Comparison of ENCODE assay signal across 8 cellular contexts in genomic region chr10:61899997-61900828, GRCh38. TPM values are rescaled to one million over a fixed set of nuclear protein-coding genes. Genes with fewer than 3 reads are reported as not detected.
DNase-seq lines count a peak whose midpoint lies in the region; ATAC-seq and TF ChIP-seq lines count a peak whose summit lies in the region.

No MANE protein-coding gene starts in this region.

- peak in 1 of 3 donors; percentile 58 for TF ChIP-seq POLR2A in spleen (IDR thresholded peaks at IDR 0.05)

- H3K9me3 ChIP-seq in T-helper 17 cell (ENCODE audit: control insufficient read depth, low read length, poor library complexity, severe bottlenecking), result no peaks in the 10 kb centered on the region
- no peaks in the 10 kb centered on the region for H3K9me3 ChIP-seq in spleen

- H3K4me1 Mint-ChIP-seq in T-helper 17 cell, result peaks cover 38% of the 10 kb centered on the region

- no peaks in the 10 kb centered on the region for H3K36me3 ChIP-seq in spleen

- H3K27ac ChIP-seq in 22Rv1, result peak overlapping the region; percentile 96
- H3K27ac ChIP-seq in caudate nucleus (ENCODE audit: low read depth, low read length), result peak overlapping the region; percentile 72
- peak overlapping the region; percentile 97 to 99 (median 98) for H3K27ac ChIP-seq in spleen

- H3K27me3 Mint-ChIP-seq in T-helper 17 cell, result no peaks in the 10 kb centered on the region

- WGBS in spleen, 5 donors, result 0 to 1% (median 1%) methylated on average over 25 of the region's 25 CpGs

- H3K4me3 Mint-ChIP-seq in T-helper 17 cell, result peak overlapping the region; percentile 93

- intact Hi-C loops in spleen (cut with DNase I; ENCODE audit: low total_unique reads), result loop anchor here (10.0 kb wide), 1 partner anchor 345 kb away; no protein-coding TSS in a partner anchor

- H3K4me3 ChIP-seq in spleen, result peak overlapping the region; percentile 54 to 87 (median 74)

- H3K27me3 ChIP-seq in spleen (replicated peaks in 1 of 7), result no peaks in the 10 kb centered on the region

- DNase-seq in NCI-H1694 (lab: John Stamatoyannopoulos, UW), result peak; percentile 56
- peak; percentile 26 to 42 (median 36) for DNase-seq in T-helper 17 cell
- DNase-seq in caudate nucleus (lab: John Stamatoyannopoulos, UW), result peak in 44 of 61 donors; percentile 3 to 71 (median 27)
- peak; percentile 75 for DNase-seq in islet precursor cell
- peak; percentile 92 for DNase-seq in spleen

- peak overlapping the region; percentile 93 for H3K27ac Mint-ChIP-seq in T-helper 17 cell

- TF ChIP-seq CTCF in 22Rv1 (IDR thresholded peaks at IDR 0.05), result no peak
- peak in 1 of 11 experiments; percentile 7 for TF ChIP-seq CTCF in spleen (IDR thresholded peaks at IDR 0.05 in 8 of 11, conservative IDR thresholded peaks at IDR 0.05 in 3 of 11)

- ATAC-seq in GM18499 (IDR thresholded peaks at IDR 0.05; ENCODE audit: insufficient read depth, unreplicated experiment), result peak; percentile 30
- peak; percentile 43 for ATAC-seq in HG02852 (IDR thresholded peaks at IDR 0.05; ENCODE audit: unreplicated experiment)
- ATAC-seq in T-helper 17 cell, result peak; percentile 18

- peaks cover 4% of the 10 kb centered on the region for H3K36me3 Mint-ChIP-seq in T-helper 17 cell (ENCODE audit: low read depth)

- H3K4me1 ChIP-seq in spleen, result peaks cover 25 to 62% (median 43%) of the 10 kb centered on the region in 6 donors

RNA-seq across cellular contexts. Expression of gene ARID5B, which starts 1.3 kb away (rescaled TPM):
- 10 to 100 TPM; 58.2 to 67.6 TPM for total RNA-seq in T-helper 17 cell
- 10 to 100 TPM; 40.1 to 70.7 (median 46.9) TPM for total RNA-seq in spleen
- 1 to 10 TPM; 5.6 to 9.0 (median 6.8) TPM for polyA plus RNA-seq in spleen

Comparison
In these comparisons a context has a peak if more than half of its experiments do, and no peak if none do; other contexts are left out.
1. Peak in every context shown above with its lines: DNase-seq, ATAC-seq, H3K4me3 ChIP-seq and H3K27ac ChIP-seq.
2. DNase-seq: peak in every context shown above with its lines; median percentile 92 in spleen; 75 in islet precursor cell; 56 in NCI-H1694; 36 in T-helper 17 cell; 27 in caudate nucleus.